In the genomic region with DNA sequence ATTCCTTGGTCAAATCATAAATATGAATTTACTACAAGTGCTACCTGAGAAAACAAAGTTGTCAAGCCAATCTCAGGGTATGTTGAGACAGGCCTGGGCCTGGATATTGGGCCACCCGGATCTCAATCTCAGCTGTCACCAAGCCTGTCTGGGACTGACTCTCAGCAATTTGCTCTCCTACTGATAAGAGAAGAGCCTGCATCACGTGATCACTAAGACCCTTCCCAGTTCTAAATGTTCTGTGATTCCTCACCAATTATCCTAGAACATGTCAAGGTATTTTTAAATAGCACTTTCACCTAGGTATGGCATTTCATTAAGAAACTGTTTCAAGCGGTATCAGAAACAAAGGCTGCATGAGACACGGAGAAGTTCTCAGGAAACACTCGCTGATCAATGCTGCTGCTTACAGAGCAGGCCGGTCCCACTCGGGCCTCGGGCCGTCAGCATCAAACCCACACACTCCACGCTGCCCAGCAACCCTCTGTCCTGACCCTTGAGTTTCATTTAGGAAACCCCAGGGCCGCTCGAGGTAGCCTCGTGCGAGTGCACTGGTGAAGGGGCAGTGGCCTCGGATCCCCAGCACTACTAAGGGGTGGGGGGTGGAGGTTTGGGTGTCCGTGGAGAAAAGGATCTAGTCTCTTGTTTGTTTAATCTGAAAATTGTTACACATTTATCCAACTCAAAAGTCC, we compare ENCODE assay signal across 8 cellular contexts. TPM values are rescaled to one million over a fixed set of nuclear protein-coding genes. Genes with fewer than 3 reads are reported as not detected.
DNase-seq lines count a peak whose midpoint lies in the region; ATAC-seq and TF ChIP-seq lines count a peak whose summit lies in the region.

No MANE protein-coding gene starts in this region.

- POLR2A ChIA-PET in CD8-positive, alpha-beta T cell (lab: Charles Lee), result interaction anchor here (0.5 to 6.1 kb wide), 7 partner anchors 28 to 253 kb away, joined by 3 to 229 read pairs (median 5); no protein-coding TSS in a partner anchor

- peaks cover 82% of the 10 kb centered on the region for H3K36me3 Mint-ChIP-seq in CD8-positive, alpha-beta T cell
- peaks cover 34% of the 10 kb centered on the region for H3K36me3 Mint-ChIP-seq in T-helper 17 cell (ENCODE audit: low read depth)

- H3K9me3 ChIP-seq in CD8-positive, alpha-beta T cell (ENCODE audit: low read length), result no peaks in the 10 kb centered on the region
- H3K9me3 ChIP-seq in T-helper 17 cell (ENCODE audit: control insufficient read depth, low read length, poor library complexity, severe bottlenecking) (no peaks in the 10 kb centered on the region), ovary (no peaks in the 10 kb centered on the region)

- H3K36me3 ChIP-seq in CD8-positive, alpha-beta T cell (ENCODE audit: insufficient read depth, low read length), result peaks cover 23% of the 10 kb centered on the region
- H3K36me3 ChIP-seq in ovary, result no peaks in the 10 kb centered on the region

- no peaks in the 10 kb centered on the region for H3K27me3 Mint-ChIP-seq in CD8-positive, alpha-beta T cell (ENCODE audit: low read depth)
- peaks cover 4% of the 10 kb centered on the region for H3K27me3 Mint-ChIP-seq in T-helper 17 cell

- H3K4me3 ChIP-seq in CD8-positive, alpha-beta T cell (ENCODE audit: low read depth, low read length), result peak overlapping the region; percentile 80
- peak overlapping the region; percentile 93 for H3K4me3 ChIP-seq in ovary

- ATAC-seq in CD8-positive, alpha-beta T cell, result no peak
- ATAC-seq in T-helper 17 cell (no peak), GM19463 (IDR thresholded peaks at IDR 0.05; ENCODE audit: unreplicated experiment) (no peak), HG03565 (IDR thresholded peaks at IDR 0.05; ENCODE audit: unreplicated experiment) (no peak)

- intact Hi-C loops in CD8-positive, alpha-beta T cell (cut with DNase I, micrococcal nuclease), result loop anchor here (2.0 to 5.0 kb wide), 4 partner anchors 94 to 609 kb away; partner anchors contain the start of gene PITRM1 (in 1 of the 2)
- intact Hi-C loops in ovary (cut with DNase I), result loop anchor here in 3 of 4 donors (5.0 to 10.0 kb wide), 7 partner anchors 154 to 876 kb away; no protein-coding TSS in a partner anchor

- DNase-seq in CD8-positive, alpha-beta T cell, result no peak
- no peak for DNase-seq in T-helper 17 cell
- DNase-seq in erythroblast (lab: John Stamatoyannopoulos, UW), result peak in 1 of 2 experiments; percentile 19
- DNase-seq in ovary, result peak in 1 of 5 donors; percentile 6
- DNase-seq in effector CD4-positive, alpha-beta T cell, result no peak
- no peak for DNase-seq in NCI-H146 (lab: John Stamatoyannopoulos, UW)

- TF ChIP-seq CTCF in CD8-positive, alpha-beta T cell (IDR thresholded peaks at IDR 0.05), result no peak
- no peak for TF ChIP-seq CTCF in ovary (IDR thresholded peaks at IDR 0.05)

- H3K4me3 Mint-ChIP-seq in CD8-positive, alpha-beta T cell, result peak overlapping the region; percentile 97
- H3K4me3 Mint-ChIP-seq in T-helper 17 cell, result peak overlapping the region; percentile 94

- H3K4me1 Mint-ChIP-seq in CD8-positive, alpha-beta T cell (ENCODE audit: low read depth), result peaks cover 68% of the 10 kb centered on the region
- peaks cover 67% of the 10 kb centered on the region for H3K4me1 Mint-ChIP-seq in T-helper 17 cell

- peak; percentile 11 for TF ChIP-seq POLR2A in erythroblast (IDR thresholded peaks at IDR 0.05; ENCODE audit: low read length)
- no peak for TF ChIP-seq POLR2A in ovary (IDR thresholded peaks at IDR 0.05)

- H3K27ac ChIP-seq in CD8-positive, alpha-beta T cell (ENCODE audit: low read depth, low read length), result peak overlapping the region; percentile 91
- H3K27ac ChIP-seq in ovary, result peak overlapping the region; percentile 43 to 95

- CTCF ChIA-PET in CD8-positive, alpha-beta T cell (lab: Charles Lee), result interaction anchor here (0.9 to 1.3 kb wide), 2 partner anchors 30 to 165 kb away, joined by 3 read pairs; no protein-coding TSS in a partner anchor

- WGBS in ovary, 3 donors, result 41 to 44% (median 43%) methylated on average over 16 of the region's 16 CpGs

- TF ChIP-seq EP300 in ovary (IDR thresholded peaks at IDR 0.05), result no peak

- H3K27me3 ChIP-seq in CD8-positive, alpha-beta T cell (ENCODE audit: insufficient read depth, low read length), result no peaks in the 10 kb centered on the region
- H3K27me3 ChIP-seq in ovary, result no peaks in the 10 kb centered on the region

- H3K4me1 ChIP-seq in CD8-positive, alpha-beta T cell (ENCODE audit: insufficient read depth, low read length), result peaks cover 67% of the 10 kb centered on the region
- peaks cover 18% of the 10 kb centered on the region for H3K4me1 ChIP-seq in ovary (ENCODE audit: insufficient read depth)

- H3K27ac Mint-ChIP-seq in CD8-positive, alpha-beta T cell, result peak overlapping the region; percentile 98
- H3K27ac Mint-ChIP-seq in T-helper 17 cell, result peak overlapping the region; percentile 100

- no peaks in the 10 kb centered on the region for H3K9me3 Mint-ChIP-seq in CD8-positive, alpha-beta T cell

RNA-seq across cellular contexts. Expression of gene KLF6, which starts 4.1 kb away (rescaled TPM):
- total RNA-seq in CD8-positive, alpha-beta T cell, result 100 to 1,000 TPM; 552 to 566 TPM
- 1,000 to 10,000 TPM; 1,918 to 2,317 TPM for total RNA-seq in T-helper 17 cell
- total RNA-seq in ovary, result 100 to 1,000 TPM in 3 of 7 donors, 10 to 100 TPM in 4; 53.7 to 178 (median 97.3) TPM
- 10 to 100 TPM; 45.4 to 79.0 TPM for polyA plus RNA-seq in ovary
